In the genomic region with DNA sequence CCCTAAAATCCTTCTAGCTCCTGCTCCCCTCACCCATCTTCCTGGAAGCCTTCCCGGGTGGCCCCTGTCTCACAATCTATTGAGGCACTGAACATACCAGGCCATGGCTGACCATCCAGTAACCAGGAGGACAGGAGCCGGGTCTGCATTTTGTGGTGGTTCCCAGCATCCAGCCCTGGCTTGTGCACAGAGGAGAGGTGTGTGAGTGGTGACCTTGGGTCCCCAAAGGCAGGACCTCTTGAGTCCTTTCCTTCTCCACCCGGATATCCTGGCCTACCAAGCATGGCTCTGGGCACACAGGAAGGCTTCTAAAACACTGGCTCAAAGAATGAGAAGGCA, we compare ENCODE assay signal across 10 cellular contexts. TPM values are rescaled to one million over a fixed set of nuclear protein-coding genes. Genes with fewer than 3 reads are reported as not detected.
DNase-seq lines count a peak whose midpoint lies in the region; ATAC-seq, FAIRE-seq and TF ChIP-seq lines count a peak whose summit lies in the region.
"Had no signal": no experiment of that assay in that cellular context is flagged by ENCODE, and none has a peak within 500 bp of the region (broad histone marks: within the 10 kb centered on the region; RNA-seq: fewer than 3 reads in every experiment).

No MANE protein-coding gene starts in this region.

- H3K79me2 ChIP-seq in SU-DHL-6 (ENCODE audit: insufficient read depth, low read length) = peaks cover 85% of the 10 kb centered on the region
- peaks cover 19% of the 10 kb centered on the region for H3K79me2 ChIP-seq in mesendoderm (ENCODE audit: control insufficient read depth, insufficient read depth, low read length)

- H3K27ac Mint-ChIP-seq in stimulated activated effector memory CD8-positive, alpha-beta T cell treated with anti-CD3 and anti-CD28 coated beads, Interleukin-12 subunit alpha, Interleukin-12 subunit beta, amount 100 ng/mL, for 72 hours = peak overlapping the region; percentile 96

- no peaks in the 10 kb centered on the region for H3K36me3 ChIP-seq in SU-DHL-6 (ENCODE audit: low read length)
- H3K36me3 ChIP-seq in mesendoderm (ENCODE audit: control insufficient read depth, insufficient read depth, low read length) = no peaks in the 10 kb centered on the region

- FAIRE-seq in GM12892 (lab: Jason Lieb, UNC) = peak; percentile 86

- no peak for ATAC-seq in right cardiac atrium
- ATAC-seq in stimulated activated effector memory CD8-positive, alpha-beta T cell treated with anti-CD3 and anti-CD28 coated beads, Interleukin-12 subunit alpha, Interleukin-12 subunit beta, amount 100 ng/mL, for 72 hours = no peak
- ATAC-seq in GM18867 (IDR thresholded peaks at IDR 0.05; ENCODE audit: unreplicated experiment) = no peak
- no peak for ATAC-seq in HG03139 (IDR thresholded peaks at IDR 0.05; ENCODE audit: unreplicated experiment)

- peaks cover 94% of the 10 kb centered on the region for H3K4me1 Mint-ChIP-seq in stimulated activated effector memory CD8-positive, alpha-beta T cell treated with anti-CD3 and anti-CD28 coated beads, Interleukin-12 subunit alpha, Interleukin-12 subunit beta, amount 100 ng/mL, for 72 hours

- H2AK5ac ChIP-seq in mesendoderm (ENCODE audit: low read length) = no peak overlapping the region

- H4K8ac ChIP-seq in mesendoderm (ENCODE audit: low read depth, low read length) = no peak overlapping the region

- H4K5ac ChIP-seq in mesendoderm (ENCODE audit: low read length) = no peak overlapping the region

- peak overlapping the region; percentile 96 for H3K4me3 Mint-ChIP-seq in stimulated activated effector memory CD8-positive, alpha-beta T cell treated with anti-CD3 and anti-CD28 coated beads, Interleukin-12 subunit alpha, Interleukin-12 subunit beta, amount 100 ng/mL, for 72 hours

- no peaks in the 10 kb centered on the region for H3K9me2 ChIP-seq in SU-DHL-6 (replicated peaks; ENCODE audit: insufficient read depth, low read length)

- intact Hi-C loops in right cardiac atrium (cut with DNase I) = loop anchor here in 1 of 4 donors (10.0 kb wide), 1 partner anchor 45 kb away; no protein-coding TSS in a partner anchor

- DNase-seq in GM12892 (ENCODE audit: insufficient read length) (no peak), right cardiac atrium (no peak), mesendoderm (no peak)
- DNase-seq in stimulated activated effector memory CD8-positive, alpha-beta T cell treated with anti-CD3 and anti-CD28 coated beads, Interleukin-12 subunit alpha, Interleukin-12 subunit beta, amount 100 ng/mL, for 72 hours (ENCODE audit: low spot score in 2 of 2) = no peak
- DNase-seq: SW 1271 had no signal

- peaks cover 41% of the 10 kb centered on the region for H3K79me1 ChIP-seq in mesendoderm (ENCODE audit: low read length)

- no peak overlapping the region for H2BK5ac ChIP-seq in mesendoderm (ENCODE audit: low read length)

- H3K23ac ChIP-seq in mesendoderm (ENCODE audit: low read length) = no peak overlapping the region

- H3K27me3 ChIP-seq in SU-DHL-6 (ENCODE audit: low read length) (no peaks in the 10 kb centered on the region), right cardiac atrium (ENCODE audit: control insufficient read depth, insufficient read depth) (no peaks in the 10 kb centered on the region), mesendoderm (ENCODE audit: insufficient read depth, low read length, poor library complexity) (no peaks in the 10 kb centered on the region)

- H3K9ac ChIP-seq in SU-DHL-6 (ENCODE audit: low read length) (peak overlapping the region; percentile 77), mesendoderm (ENCODE audit: low read length) (no peak overlapping the region)

- peaks cover 67% of the 10 kb centered on the region for H3F3A ChIP-seq in SU-DHL-6 (ENCODE audit: insufficient read depth)

- H3K4ac ChIP-seq in mesendoderm (ENCODE audit: low read depth, low read length) = no peak overlapping the region

- H3K4me1 ChIP-seq in right cardiac atrium (ENCODE audit: control insufficient read depth, insufficient read depth, low read length) (peaks cover 37% of the 10 kb centered on the region), mesendoderm (ENCODE audit: control insufficient read depth, low read depth, low read length) (peaks cover 8% of the 10 kb centered on the region)

- peak overlapping the region; percentile 73 for H3K4me2 ChIP-seq in SU-DHL-6 (ENCODE audit: low read depth, low read length, poor library complexity, severe bottlenecking)
- no peak overlapping the region for H3K4me2 ChIP-seq in mesendoderm (ENCODE audit: low read length)

- H3K4me3 ChIP-seq in SU-DHL-6 (ENCODE audit: insufficient read depth, low read length, poor library complexity, severe bottlenecking) = peak overlapping the region; percentile 51
- no peak overlapping the region for H3K4me3 ChIP-seq in right cardiac atrium (ENCODE audit: low read length)
- H3K4me3 ChIP-seq in mesendoderm (ENCODE audit: low read length) = no peak overlapping the region

- H2AFZ ChIP-seq in SU-DHL-6 (ENCODE audit: low read depth, low read length, severe bottlenecking) = no peak overlapping the region

- H3K56ac ChIP-seq in mesendoderm (ENCODE audit: low read length) = no peak overlapping the region

- H3K9me3 Mint-ChIP-seq in stimulated activated effector memory CD8-positive, alpha-beta T cell treated with anti-CD3 and anti-CD28 coated beads, Interleukin-12 subunit alpha, Interleukin-12 subunit beta, amount 100 ng/mL, for 72 hours = no peaks in the 10 kb centered on the region

- H2BK15ac ChIP-seq in mesendoderm (replicated peaks; ENCODE audit: low read depth) = no peak overlapping the region

- 29% methylated on average over 3 of the region's 3 CpGs for WGBS in right cardiac atrium
- no CpG with 5 or more reads among the region's 3 CpGs for WGBS in mesendoderm (ENCODE audit: extremely low coverage, insufficient coverage, low lambda C conversion rate)

- H3K27ac ChIP-seq in SU-DHL-6 (ENCODE audit: low read depth, low read length) = peak overlapping the region; percentile 96
- H3K27ac ChIP-seq in right cardiac atrium (ENCODE audit: low read length) = peak overlapping the region; percentile 85
- no peak overlapping the region for H3K27ac ChIP-seq in mesendoderm (ENCODE audit: low read depth, low read length)

- H4K20me1 ChIP-seq in SU-DHL-6 (ENCODE audit: low read depth, low read length) = no peaks in the 10 kb centered on the region

- no peak for TF ChIP-seq CTCF in SU-DHL-6 (IDR thresholded peaks at IDR 0.05; ENCODE audit: insufficient read depth, low read length, poor library complexity, severe bottlenecking)

- H3K9me3 ChIP-seq in SU-DHL-6 (ENCODE audit: insufficient read depth, low read length) = no peaks in the 10 kb centered on the region
- H3K9me3 ChIP-seq in right cardiac atrium (ENCODE audit: control insufficient read depth, low read length) = no peaks in the 10 kb centered on the region

- H3K36me3 Mint-ChIP-seq in stimulated activated effector memory CD8-positive, alpha-beta T cell treated with anti-CD3 and anti-CD28 coated beads, Interleukin-12 subunit alpha, Interleukin-12 subunit beta, amount 100 ng/mL, for 72 hours = peaks cover 84% of the 10 kb centered on the region

- H2BK120ac ChIP-seq in mesendoderm (ENCODE audit: low read depth, low read length) = no peak overlapping the region

- no peak overlapping the region for H3K18ac ChIP-seq in mesendoderm (ENCODE audit: low read length)

- TF ChIP-seq POLR2A in GM12892 (IDR thresholded peaks at IDR 0.05; ENCODE audit: low read depth, low read length) = no peak

RNA-seq across cellular contexts. Expression of gene CSK, which starts 7.8 kb away (rescaled TPM):
- 114 TPM for polyA plus RNA-seq in GM12892 (2012; ENCODE audit: missing spikeins)
- total RNA-seq in right cardiac atrium = 10 to 100 TPM; 52.9 to 68.3 (median 60.9) TPM
- 44.3 TPM for polyA plus RNA-seq in right cardiac atrium
- 26.0 TPM for polyA plus RNA-seq in mesendoderm (2013, experiment 1 of 2)
- polyA plus RNA-seq in mesendoderm (2013, experiment 2 of 2) = 26.9 TPM

RNA-seq across cellular contexts. Expression of gene LMAN1L, which starts 22.9 kb away (rescaled TPM):
- polyA plus RNA-seq in GM12892 (2012; ENCODE audit: missing spikeins) = 0.45 TPM
- total RNA-seq in right cardiac atrium = 100 to 1,000 TPM in 3 of 4 donors, 10 to 100 TPM in 1; 66.2 to 216 (median 131) TPM
- 84.7 TPM for polyA plus RNA-seq in right cardiac atrium
- not detected for polyA plus RNA-seq in mesendoderm (2013, experiment 1 of 2)
- not detected for polyA plus RNA-seq in mesendoderm (2013, experiment 2 of 2)
- total RNA-seq: kidney epithelial cell, M059J had no signal

RNA-seq across cellular contexts. Expression of gene CPLX3, which starts 36.7 kb away (rescaled TPM):
- not detected for polyA plus RNA-seq in GM12892 (2012; ENCODE audit: missing spikeins)
- total RNA-seq in right cardiac atrium = 10 to 100 TPM; 13.0 to 31.0 (median 20.9) TPM
- polyA plus RNA-seq in right cardiac atrium = 13.3 TPM
- 0.22 TPM for polyA plus RNA-seq in mesendoderm (2013, experiment 1 of 2)
- polyA plus RNA-seq in mesendoderm (2013, experiment 2 of 2) = 0.24 TPM
- total RNA-seq: kidney epithelial cell, M059J had no signal

RNA-seq across cellular contexts. Expression of gene CYP1A2, which starts 41.1 kb away (rescaled TPM):
- 0.15 TPM for polyA plus RNA-seq in GM12892 (2012; ENCODE audit: missing spikeins)
- not detected for total RNA-seq in right cardiac atrium
- 0.07 TPM for polyA plus RNA-seq in right cardiac atrium
- not detected for polyA plus RNA-seq in mesendoderm (2013, experiment 1 of 2)
- polyA plus RNA-seq in mesendoderm (2013, experiment 2 of 2) = not detected
- total RNA-seq: kidney epithelial cell, M059J had no signal

RNA-seq across cellular contexts. Expression of gene ULK3, which starts 53.2 kb away (rescaled TPM):
- 25.0 TPM for polyA plus RNA-seq in GM12892 (2012; ENCODE audit: missing spikeins)
- total RNA-seq in right cardiac atrium = 10 to 100 TPM; 34.9 to 49.3 (median 45.9) TPM
- 35.0 TPM for polyA plus RNA-seq in right cardiac atrium
- polyA plus RNA-seq in mesendoderm (2013, experiment 1 of 2) = 13.7 TPM
- polyA plus RNA-seq in mesendoderm (2013, experiment 2 of 2) = 13.9 TPM
